Comparison of ENCODE assay signal across 8 cellular contexts in the genomic region with DNA sequence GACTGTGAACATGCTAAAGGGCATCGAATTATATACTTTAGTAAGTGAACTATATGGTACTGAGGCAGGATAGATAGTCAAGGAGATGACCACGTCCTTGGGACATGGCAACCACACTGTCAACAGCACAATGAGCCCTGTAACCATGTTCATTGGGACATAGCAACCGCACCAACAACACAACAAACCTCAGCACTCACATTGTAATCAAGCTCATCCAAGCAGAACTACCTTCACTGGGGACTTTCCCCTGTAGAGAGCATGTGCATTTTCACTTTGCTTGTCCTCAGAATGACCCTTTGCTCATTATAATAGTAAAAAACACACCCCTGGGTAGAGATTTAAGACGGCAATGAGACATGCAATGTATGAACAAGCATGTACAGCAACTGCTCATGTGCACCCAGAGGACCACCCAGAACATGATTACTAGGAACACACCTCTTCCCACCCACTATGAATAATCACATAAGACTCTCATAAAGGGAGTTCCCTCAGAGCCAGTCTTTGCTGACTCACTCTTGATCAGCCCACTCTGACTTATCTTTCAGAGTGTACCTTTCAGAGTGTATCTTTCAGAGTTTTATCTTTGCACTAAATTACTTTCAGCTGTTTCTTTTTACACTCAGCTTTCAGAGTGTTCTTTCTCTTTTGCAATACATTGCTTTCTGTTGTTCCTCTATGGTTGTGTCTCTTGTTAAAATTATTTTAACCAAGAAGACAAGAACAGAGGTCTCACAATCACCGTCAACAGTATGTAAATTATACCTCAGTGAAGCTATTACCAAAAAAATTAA. TPM values are rescaled to one million over a fixed set of nuclear protein-coding genes. Genes with fewer than 3 reads are reported as not detected.
DNase-seq lines count a peak whose midpoint lies in the region; ATAC-seq and TF ChIP-seq lines count a peak whose summit lies in the region.

No MANE protein-coding gene starts in this region.

- TF ChIP-seq POLR2A in testis (IDR thresholded peaks at IDR 0.05), result no peak

- peaks cover 1% of the 10 kb centered on the region for H3K36me3 Mint-ChIP-seq in T-helper 2 cell treated with Interferon-gamma antibody and Interleukin-4, amounts not matched to agents 5 μg/mL and 100 μg/mL, for 36 hours (ENCODE audit: low read depth)
- H3K36me3 Mint-ChIP-seq in memory B cell, result no peaks in the 10 kb centered on the region

- 38 to 40% methylated on average over 5 of the region's 5 CpGs for WGBS in testis, 2 donors

- peak overlapping the region; percentile 63 for H3K4me3 Mint-ChIP-seq in T-helper 2 cell treated with Interferon-gamma antibody and Interleukin-4, amounts not matched to agents 5 μg/mL and 100 μg/mL, for 36 hours
- peak overlapping the region; percentile 66 for H3K4me3 Mint-ChIP-seq in memory B cell

- no peaks in the 10 kb centered on the region for H3K4me1 ChIP-seq in testis

- no peaks in the 10 kb centered on the region for H3K36me3 ChIP-seq in testis (ENCODE audit: low read depth, missing control alignments)

- intact Hi-C loops in testis (cut with DNase I; ENCODE audit: low total_unique reads), result no loop called here

- H3K4me1 Mint-ChIP-seq in T-helper 2 cell treated with Interferon-gamma antibody and Interleukin-4, amounts not matched to agents 5 μg/mL and 100 μg/mL, for 36 hours (ENCODE audit: low read depth), result peaks cover 42% of the 10 kb centered on the region
- peaks cover 34% of the 10 kb centered on the region for H3K4me1 Mint-ChIP-seq in memory B cell

- TF ChIP-seq CTCF in testis (IDR thresholded peaks at IDR 0.05), result no peak

- ATAC-seq in GM21528 (IDR thresholded peaks at IDR 0.05; ENCODE audit: low FRiP score, unreplicated experiment) (peak; percentile 76), memory B cell (ENCODE audit: low read depth) (peak; percentile 80)

- peak; percentile 64 for DNase-seq in DMS79 treated with DMSO at 0.1 percent for 48 hours (lab: John Stamatoyannopoulos, UW)
- DNase-seq in HT1080 (ENCODE audit: low read depth), result peak; percentile 85
- peak; percentile 78 for DNase-seq in T-helper 2 cell treated with Interferon-gamma antibody and Interleukin-4, amounts not matched to agents 5 μg/mL and 100 μg/mL, for 36 hours (ENCODE audit: low spot score)
- peak; percentile 88 for DNase-seq in central memory CD4-positive, alpha-beta T cell
- DNase-seq in memory B cell (ENCODE audit: low spot score in 2 of 2), result peak; percentile 51 to 85
- DNase-seq in testis, result peak; percentile 61
- no peak for DNase-seq in NCI-H345 (lab: John Stamatoyannopoulos, UW)

- H3K27me3 Mint-ChIP-seq in T-helper 2 cell treated with Interferon-gamma antibody and Interleukin-4, amounts not matched to agents 5 μg/mL and 100 μg/mL, for 36 hours (ENCODE audit: low read depth), result peaks cover 17% of the 10 kb centered on the region
- no peaks in the 10 kb centered on the region for H3K27me3 Mint-ChIP-seq in memory B cell

- peak overlapping the region; percentile 93 for H3K27ac Mint-ChIP-seq in T-helper 2 cell treated with Interferon-gamma antibody and Interleukin-4, amounts not matched to agents 5 μg/mL and 100 μg/mL, for 36 hours
- H3K27ac Mint-ChIP-seq in memory B cell, result peak overlapping the region; percentile 100

- H3K9me3 Mint-ChIP-seq in T-helper 2 cell treated with Interferon-gamma antibody and Interleukin-4, amounts not matched to agents 5 μg/mL and 100 μg/mL, for 36 hours, result no peaks in the 10 kb centered on the region
- H3K9me3 Mint-ChIP-seq in memory B cell, result no peaks in the 10 kb centered on the region

- H3K4me3 ChIP-seq in testis, result no peak overlapping the region

- H3K27me3 ChIP-seq in testis, result no peaks in the 10 kb centered on the region

- no peaks in the 10 kb centered on the region for H3K9me3 ChIP-seq in testis

- H3K27ac ChIP-seq in testis, result no peak overlapping the region

RNA-seq across cellular contexts. Expression of gene PLAAT2, which starts 4.1 kb away (rescaled TPM):
- total RNA-seq in HT1080 (2014; rRNA removed; shearing (Covaris generic)), result not detected in 2 replicates
- polyA plus RNA-seq in HT1080 (2015; cell fraction: cytosol; rRNA removed), result 0.12 and 0.14 TPM in 2 replicates
- polyA plus RNA-seq in HT1080 (2015; cell fraction: nucleus; rRNA removed), result 0.28 TPM in 1 of 2 replicates, not detected in the other
- 1 to 10 TPM in 1 of 2 donors, under 1 TPM in 1; 0.43 to 1.2 TPM for total RNA-seq in testis
- polyA plus RNA-seq in testis (ENCODE audit: insufficient read depth, low read depth, low replicate concordance), result 0.66 TPM

RNA-seq across cellular contexts. Expression of gene PLAAT4, which starts 30.6 kb away (rescaled TPM):
- 0.11 and 0.20 TPM in 2 replicates for total RNA-seq in HT1080 (2014; rRNA removed; shearing (Covaris generic))
- 1.5 and 2.1 TPM in 2 replicates for polyA plus RNA-seq in HT1080 (2015; cell fraction: cytosol; rRNA removed)
- 1.3 and 1.9 TPM in 2 replicates for polyA plus RNA-seq in HT1080 (2015; cell fraction: nucleus; rRNA removed)
- total RNA-seq in testis, result 10 to 100 TPM in 1 of 2 donors, 1 to 10 TPM in 1; 9.8 to 14.2 TPM
- 35.0 TPM for polyA plus RNA-seq in testis (ENCODE audit: insufficient read depth, low read depth, low replicate concordance)

RNA-seq across cellular contexts. Expression of gene PLAAT3, which starts 47.0 kb away (rescaled TPM):
- 27.8 and 28.6 TPM in 2 replicates for total RNA-seq in HT1080 (2014; rRNA removed; shearing (Covaris generic))
- 40.9 and 46.7 TPM in 2 replicates for polyA plus RNA-seq in HT1080 (2015; cell fraction: cytosol; rRNA removed)
- polyA plus RNA-seq in HT1080 (2015; cell fraction: nucleus; rRNA removed), result 20.8 and 21.2 TPM in 2 replicates
- 100 to 1,000 TPM; 136 to 147 TPM for total RNA-seq in testis
- 301 TPM for polyA plus RNA-seq in testis (ENCODE audit: insufficient read depth, low read depth, low replicate concordance)
